In genomic region chr5:133051547-133052316, GRCh38 we compare ENCODE assay signal across 1 cellular context.
TF ChIP-seq lines count a peak whose summit lies in the region.

Gene HSPA4, plus strand, starts transcription at chr5:133052013. Its CDS starts 238 bp downstream, at chr5:133052251.

TF ChIP-seq in K562, 482 proteins besides CTCF, POLR2A, EP300 and RAD21 (continued from another document and continues in another):
- TF ChIP-seq ZBTB40 (IDR thresholded peaks at IDR 0.05) (peak; percentile 91), ZBTB40 (CRISPR knock-in tag; IDR thresholded peaks at IDR 0.05) (0 out of 2 replicates have a peak, but pooled peaks have one; percentile 29), VEZF1 (CRISPR knock-in tag; IDR thresholded peaks at IDR 0.05) (peak; percentile 55), FOXM1 (IDR thresholded peaks at IDR 0.05; ENCODE audit: low read depth) (no peak), FOXM1 (CRISPR knock-in tag; IDR thresholded peaks at IDR 0.05; ENCODE audit: low read depth) (peak; percentile 55; the same call in 1 of the 2 replicates), MCM3 (IDR thresholded peaks at IDR 0.05) (no peak), ZNF354B (CRISPR knock-in tag; IDR thresholded peaks at IDR 0.05) (no peak), TOE1 (IDR thresholded peaks at IDR 0.05; ENCODE audit: borderline replicate concordance) (no peak), TOE1 (CRISPR knock-in tag; IDR thresholded peaks at IDR 0.05; ENCODE audit: borderline replicate concordance, low read depth) (0 out of 2 replicates have a peak, but pooled peaks have one; percentile 25), JUND (IDR thresholded peaks at IDR 0.05; ENCODE audit: borderline replicate concordance, low read depth, low read length) (peak; percentile 27; the same call in 1 of the 2 replicates), JUND (tag; IDR thresholded peaks at IDR 0.05; ENCODE audit: borderline replicate concordance, low read depth, low read length) (0 out of 3 replicates have a peak, but pooled peaks have one; percentile 23), ZC3H8 (IDR thresholded peaks at IDR 0.05) (no peak), ZNF146 (CRISPR knock-in tag; IDR thresholded peaks at IDR 0.05; ENCODE audit: unreplicated experiment) (peak; percentile 6), ZSCAN32 (CRISPR knock-in tag; IDR thresholded peaks at IDR 0.05) (no peak), SMAD4 (CRISPR knock-in tag; conservative IDR thresholded peaks at IDR 0.05) (0 out of 2 replicates have a peak, but pooled peaks have one; percentile 29), ATF7 (IDR thresholded peaks at IDR 0.05) (peak; percentile 88), ZBTB49 (CRISPR knock-in tag; IDR thresholded peaks at IDR 0.05; ENCODE audit: borderline replicate concordance) (0 out of 2 replicates have a peak, but pooled peaks have one; percentile 13), GTF2F1 (IDR thresholded peaks at IDR 0.05; ENCODE audit: low read depth, low read length) (peak; percentile 75; the same call in 1 of the 2 replicates), RNF2 (IDR thresholded peaks at IDR 0.05) (0 out of 2 replicates have a peak, but pooled peaks have one; percentile 24), KDM5B (IDR thresholded peaks at IDR 0.05; ENCODE audit: insufficient replicate concordance, low read depth, low read length) (peak; percentile 95), SIN3A (IDR thresholded peaks at IDR 0.05; ENCODE audit: borderline replicate concordance in 2 of 2, control insufficient read depth in 1 of 2, low read depth in 2 of 2, low read length in 2 of 2) (peak; percentile 62 to 75; a peak in 2 of 4 replicates), SUPT5H (IDR thresholded peaks at IDR 0.05) (peak; percentile 95), HCFC1 (IDR thresholded peaks at IDR 0.05; ENCODE audit: low read depth, low read length) (peak; percentile 26; the same call in 1 of the 2 replicates), SAFB (IDR thresholded peaks at IDR 0.05; ENCODE audit: borderline replicate concordance, low read depth, low read length) (peak; percentile 20; the same call in 1 of the 2 replicates), JUN (IDR thresholded peaks at IDR 0.05; ENCODE audit: borderline replicate concordance, low read depth, low read length) (no peak), JUN (CRISPR knock-in tag; IDR thresholded peaks at IDR 0.05; ENCODE audit: borderline replicate concordance) (0 out of 2 replicates have a peak, but pooled peaks have one; percentile 44), ZNF707 (CRISPR knock-in tag; conservative IDR thresholded peaks at IDR 0.05) (peak; percentile 83), ZNF586 (CRISPR knock-in tag; conservative IDR thresholded peaks at IDR 0.05) (no peak), CREM (IDR thresholded peaks at IDR 0.05; ENCODE audit: low read depth) (peak; percentile 95), ZNF217 (CRISPR knock-in tag; IDR thresholded peaks at IDR 0.05) (no peak), RB1 (IDR thresholded peaks at IDR 0.05; ENCODE audit: low read depth) (peak; percentile 43; the same call in 1 of the 2 replicates), ZNF780A (CRISPR knock-in tag; IDR thresholded peaks at IDR 0.05) (no peak), ZNF589 (CRISPR knock-in tag; IDR thresholded peaks at IDR 0.05; ENCODE audit: low read depth) (peak; percentile 83; the same call in 1 of the 2 replicates), HDAC3 (IDR thresholded peaks at IDR 0.05; ENCODE audit: borderline replicate concordance, partially characterized antibody) (peak; percentile 25), TRIM28 (IDR thresholded peaks at IDR 0.05) (peak; percentile 56; the same call in 1 of the 2 replicates)
- TF ChIP-seq, protein P1, sequence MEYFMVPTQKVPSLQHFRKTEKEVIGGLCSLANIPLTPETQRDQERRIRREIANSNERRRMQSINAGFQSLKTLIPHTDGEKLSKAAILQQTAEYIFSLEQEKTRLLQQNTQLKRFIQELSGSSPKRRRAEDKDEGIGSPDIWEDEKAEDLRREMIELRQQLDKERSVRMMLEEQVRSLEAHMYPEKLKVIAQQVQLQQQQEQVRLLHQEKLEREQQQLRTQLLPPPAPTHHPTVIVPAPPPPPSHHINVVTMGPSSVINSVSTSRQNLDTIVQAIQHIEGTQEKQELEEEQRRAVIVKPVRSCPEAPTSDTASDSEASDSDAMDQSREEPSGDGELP (CRISPR knock-in tag; IDR thresholded peaks at IDR 0.05; ENCODE audit: borderline replicate concordance) = peak; percentile 85; the same call in 1 of the 2 replicates
- TF ChIP-seq, protein P2, sequence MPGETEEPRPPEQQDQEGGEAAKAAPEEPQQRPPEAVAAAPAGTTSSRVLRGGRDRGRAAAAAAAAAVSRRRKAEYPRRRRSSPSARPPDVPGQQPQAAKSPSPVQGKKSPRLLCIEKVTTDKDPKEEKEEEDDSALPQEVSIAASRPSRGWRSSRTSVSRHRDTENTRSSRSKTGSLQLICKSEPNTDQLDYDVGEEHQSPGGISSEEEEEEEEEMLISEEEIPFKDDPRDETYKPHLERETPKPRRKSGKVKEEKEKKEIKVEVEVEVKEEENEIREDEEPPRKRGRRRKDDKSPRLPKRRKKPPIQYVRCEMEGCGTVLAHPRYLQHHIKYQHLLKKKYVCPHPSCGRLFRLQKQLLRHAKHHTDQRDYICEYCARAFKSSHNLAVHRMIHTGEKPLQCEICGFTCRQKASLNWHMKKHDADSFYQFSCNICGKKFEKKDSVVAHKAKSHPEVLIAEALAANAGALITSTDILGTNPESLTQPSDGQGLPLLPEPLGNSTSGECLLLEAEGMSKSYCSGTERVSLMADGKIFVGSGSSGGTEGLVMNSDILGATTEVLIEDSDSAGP (CRISPR knock-in tag; IDR thresholded peaks at IDR 0.05) = no peak
- TF ChIP-seq, protein P3, sequence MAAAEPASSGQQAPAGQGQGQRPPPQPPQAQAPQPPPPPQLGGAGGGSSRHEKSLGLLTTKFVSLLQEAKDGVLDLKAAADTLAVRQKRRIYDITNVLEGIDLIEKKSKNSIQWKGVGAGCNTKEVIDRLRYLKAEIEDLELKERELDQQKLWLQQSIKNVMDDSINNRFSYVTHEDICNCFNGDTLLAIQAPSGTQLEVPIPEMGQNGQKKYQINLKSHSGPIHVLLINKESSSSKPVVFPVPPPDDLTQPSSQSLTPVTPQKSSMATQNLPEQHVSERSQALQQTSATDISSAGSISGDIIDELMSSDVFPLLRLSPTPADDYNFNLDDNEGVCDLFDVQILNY (CRISPR knock-in tag; IDR thresholded peaks at IDR 0.05) = peak; percentile 14; the same call in 1 of the 2 replicates
- TF ChIP-seq, protein P4, sequence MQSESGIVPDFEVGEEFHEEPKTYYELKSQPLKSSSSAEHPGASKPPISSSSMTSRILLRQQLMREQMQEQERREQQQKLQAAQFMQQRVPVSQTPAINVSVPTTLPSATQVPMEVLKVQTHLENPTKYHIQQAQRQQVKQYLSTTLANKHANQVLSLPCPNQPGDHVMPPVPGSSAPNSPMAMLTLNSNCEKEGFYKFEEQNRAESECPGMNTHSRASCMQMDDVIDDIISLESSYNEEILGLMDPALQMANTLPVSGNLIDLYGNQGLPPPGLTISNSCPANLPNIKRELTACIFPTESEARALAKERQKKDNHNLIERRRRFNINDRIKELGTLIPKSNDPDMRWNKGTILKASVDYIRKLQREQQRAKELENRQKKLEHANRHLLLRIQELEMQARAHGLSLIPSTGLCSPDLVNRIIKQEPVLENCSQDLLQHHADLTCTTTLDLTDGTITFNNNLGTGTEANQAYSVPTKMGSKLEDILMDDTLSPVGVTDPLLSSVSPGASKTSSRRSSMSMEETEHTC (IDR thresholded peaks at IDR 0.05) = 0 out of 2 replicates have a peak, but pooled peaks have one; percentile 9
- TF ChIP-seq, protein P5, sequence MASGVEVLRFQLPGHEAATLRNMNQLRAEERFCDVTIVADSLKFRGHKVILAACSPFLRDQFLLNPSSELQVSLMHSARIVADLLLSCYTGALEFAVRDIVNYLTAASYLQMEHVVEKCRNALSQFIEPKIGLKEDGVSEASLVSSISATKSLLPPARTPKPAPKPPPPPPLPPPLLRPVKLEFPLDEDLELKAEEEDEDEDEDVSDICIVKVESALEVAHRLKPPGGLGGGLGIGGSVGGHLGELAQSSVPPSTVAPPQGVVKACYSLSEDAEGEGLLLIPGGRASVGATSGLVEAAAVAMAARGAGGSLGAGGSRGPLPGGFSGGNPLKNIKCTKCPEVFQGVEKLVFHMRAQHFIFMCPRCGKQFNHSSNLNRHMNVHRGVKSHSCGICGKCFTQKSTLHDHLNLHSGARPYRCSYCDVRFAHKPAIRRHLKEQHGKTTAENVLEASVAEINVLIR (CRISPR knock-in tag; IDR thresholded peaks at IDR 0.05) = peak; percentile 81
